In the genomic region with DNA sequence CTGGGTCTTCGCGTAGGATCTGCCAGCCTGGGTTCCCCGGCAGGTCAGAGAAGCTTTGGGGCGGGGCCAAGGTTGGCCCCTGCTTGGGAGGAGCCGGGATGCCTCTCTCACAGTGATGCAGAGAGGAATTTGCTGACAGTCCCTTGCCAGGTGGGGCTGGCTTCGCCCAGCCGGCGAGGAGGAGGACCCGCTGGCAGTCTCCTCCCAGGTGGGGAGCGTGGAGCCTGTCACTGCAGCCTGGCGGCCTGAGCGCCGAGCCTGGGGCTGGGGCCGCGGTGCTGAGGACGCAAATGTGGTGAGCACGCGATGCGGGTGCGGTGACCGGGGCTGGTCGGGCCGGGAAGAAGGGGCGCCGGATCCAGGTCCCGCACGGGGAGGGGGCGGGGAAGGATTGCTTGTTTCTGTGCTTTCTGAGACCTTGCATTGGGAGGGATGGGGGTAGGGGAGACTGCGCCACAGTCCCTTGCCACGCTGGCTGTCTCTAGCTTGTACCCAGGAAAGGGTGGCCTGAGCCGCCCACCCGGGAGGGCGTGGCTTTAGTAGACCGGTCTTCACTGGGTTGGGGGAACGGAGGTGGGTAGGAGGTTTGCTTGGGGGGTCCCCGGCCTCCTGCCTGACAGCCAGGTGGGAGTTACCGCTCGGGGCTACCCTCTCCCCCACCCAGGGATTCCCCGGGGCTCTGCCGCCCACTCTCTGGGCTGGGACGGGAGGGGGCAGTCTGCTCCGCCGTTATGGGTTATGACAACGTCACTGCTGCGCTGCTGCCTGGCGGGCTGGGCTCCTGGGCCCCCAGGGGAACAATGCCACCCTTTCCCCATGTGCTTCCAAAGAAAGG, we compare ENCODE assay signal across 8 cellular contexts. TPM values are rescaled to one million over a fixed set of nuclear protein-coding genes. Genes with fewer than 3 reads are reported as not detected.
A peak's percentile ranks its signal among the peaks of the same experiment; 100 is the strongest.
DNase-seq lines count a peak whose midpoint lies in the region; TF ChIP-seq lines count a peak whose summit lies in the region.

TSS of gene TMEM63C (plus strand) at position 196 of the 835 bp plus-strand sequence. CDS start 37,016 bp downstream, outside the sequence.

- no peaks in the 10 kb centered on the region for H3K27me3 ChIP-seq in HAP-1 (ENCODE audit: low read depth)

- intact Hi-C loops in MCF 10A (cut with micrococcal nuclease) = no loop called here

- H3K27me3 Mint-ChIP-seq in MCF 10A (ENCODE audit: insufficient read depth, unreplicated experiment) = no peaks in the 10 kb centered on the region

- POLR2A ChIA-PET in MCF 10A (lab: Yijun Ruan, JAX) = interaction anchor here (0.6 to 1.2 kb wide), 5 partner anchors 9 to 195 kb away, joined by 3 to 4 read pairs (median 3); partner anchors contain the start of genes SAMD15 and TMED8

- no peaks in the 10 kb centered on the region for H3K9me3 ChIP-seq in HAP-1

- peaks cover 9% of the 10 kb centered on the region for H3K36me3 Mint-ChIP-seq in MCF 10A (ENCODE audit: insufficient read depth, unreplicated experiment)

- peaks cover 28% of the 10 kb centered on the region for H3K4me1 Mint-ChIP-seq in MCF 10A (ENCODE audit: insufficient read depth, unreplicated experiment)

- no peak for TF ChIP-seq CTCF in MCF 10A (IDR thresholded peaks at IDR 0.05; ENCODE audit: unreplicated experiment)

- CTCF ChIA-PET in MCF 10A (lab: Yijun Ruan, JAX) = interaction anchor here (0.5 to 7.6 kb wide), 6 partner anchors 12 to 306 kb away, joined by 3 to 44 read pairs (median 6); no protein-coding TSS in a partner anchor

- DNase-seq in Caki2 (ENCODE audit: low read depth) (peak; percentile 89), HAP-1 (ENCODE audit: low spot score in 2 of 2) (peak; percentile 96 to 97), NCI-H2029 (lab: John Stamatoyannopoulos, UW) (peak; percentile 85), T-helper 22 cell (ENCODE audit: low read depth) (peak; percentile 11), MCF 10A (ENCODE audit: unreplicated experiment) (peak; percentile 83), kidney tubule cell (ENCODE audit: low spot score) (peak; percentile 84), dedifferentiated amniotic fluid mesenchymal stem cell (ENCODE audit: extremely low spot score) (no peak)
- peak; percentile 29 to 69 (median 33) for DNase-seq in stimulated activated CD4-positive, alpha-beta T cell treated with anti-CD3 and anti-CD28 coated beads, TNF-alpha, amount 100 ng/mL, for 24 hours (ENCODE audit: low read depth in 3 of 3)

- peak within 1 kb of the TSS; percentile 80 for H3K4me3 ChIP-seq in HAP-1

- peak within 1 kb of the TSS; percentile 76 for H3K4me3 Mint-ChIP-seq in MCF 10A (ENCODE audit: unreplicated experiment)

- peaks cover 15% of the 10 kb centered on the region for H3K4me1 ChIP-seq in HAP-1

- no peaks in the 10 kb centered on the region for H3K9me3 Mint-ChIP-seq in MCF 10A (ENCODE audit: unreplicated experiment)

- no peaks in the 10 kb centered on the region for H3K36me3 ChIP-seq in HAP-1 (replicated peaks)

- in situ Hi-C loops in Caki2 (cut with HindIII; ENCODE audit: low pct_unique_long_range_greater_than_20kb, low sequenced_read_pairs) (no loop called here), HAP-1 (cut with MboI; ENCODE audit: low sequenced_read_pairs) (no loop called here)

- no peak within 1 kb of the TSS for H3K27ac Mint-ChIP-seq in MCF 10A (ENCODE audit: low read depth, unreplicated experiment)

- no TSS peak for BruUV-seq in MCF 10A (replicated peaks; lab: Mats Ljungman, UMichigan)

RNA-seq across cellular contexts. Expression of gene TMEM63C, which starts in this region (rescaled TPM):
- 0.57 TPM in 1 of 2 replicates, not detected in the other for total RNA-seq in Caki2 (2014; rRNA removed; shearing (Covaris generic); ENCODE audit: low replicate concordance)
- 5.1 and 9.3 TPM in 2 replicates for total RNA-seq in MCF 10A (2022)

Comparison
In these comparisons a context has a peak if more than half of its experiments do, and no peak if none do; other contexts are left out.
1. Peak in DNase-seq in Caki2; RNA of the gene not detected or under 1 TPM.